1 cellular context compared by ENCODE assay signal in genomic region chr1:11752359-11753208, GRCh38.
TF ChIP-seq lines count a peak whose summit lies in the region.

No MANE protein-coding gene starts in this region.

TF ChIP-seq in GM23338, 12 proteins besides CTCF, POLR2A, EP300 and RAD21:
- TF ChIP-seq ZNF331 (CRISPR knock-in tag; IDR thresholded peaks at IDR 0.05; ENCODE audit: low read depth) (no peak), ETS1 (IDR thresholded peaks at IDR 0.05) (no peak), EZH2 (IDR thresholded peaks at IDR 0.05; ENCODE audit: low read depth, unreplicated experiment) (no peak), STAT1 (IDR thresholded peaks at IDR 0.05; ENCODE audit: unreplicated experiment) (no peak), ZNF462 (CRISPR knock-in tag; IDR thresholded peaks at IDR 0.05) (no peak), REST (IDR thresholded peaks at IDR 0.05; ENCODE audit: unreplicated experiment) (no peak), ZNF114 (CRISPR knock-in tag; IDR thresholded peaks at IDR 0.05) (no peak), POLR2AphosphoS5 (IDR thresholded peaks at IDR 0.05; ENCODE audit: low read depth) (no peak), NANOG (IDR thresholded peaks at IDR 0.05; ENCODE audit: borderline replicate concordance) (no peak), CREB1 (CRISPR knock-in tag; IDR thresholded peaks at IDR 0.05; ENCODE audit: low read depth) (no peak), JUNB (IDR thresholded peaks at IDR 0.05; ENCODE audit: unreplicated experiment) (no peak), EZH2phosphoT487 (IDR thresholded peaks at IDR 0.05; ENCODE audit: unreplicated experiment) (no peak)
